8 cellular contexts compared by ENCODE assay signal in genomic region chr12:47816646-47817271, GRCh38. TPM values are rescaled to one million over a fixed set of nuclear protein-coding genes. Genes with fewer than 3 reads are reported as not detected.
DNase-seq lines count a peak whose midpoint lies in the region; ATAC-seq, FAIRE-seq and TF ChIP-seq lines count a peak whose summit lies in the region.

No MANE protein-coding gene starts in this region.

- TF ChIP-seq EP300 in A549 (IDR thresholded peaks at IDR 0.05) = no peak

- H3K27ac ChIP-seq in A549 (peak overlapping the region; percentile 96 to 100; a peak in 4 of 6 replicates), MM.1S (ENCODE audit: low read length) (peak overlapping the region; percentile 70; the same call in 1 of the 2 replicates)

- no peak overlapping the region for H2AFZ ChIP-seq in MM.1S (ENCODE audit: low read length)

- peak overlapping the region; percentile 88; the same call in 1 of the 2 replicates for H3K9ac ChIP-seq in MM.1S (ENCODE audit: low read length)

- H3K9me2 ChIP-seq in MM.1S (replicated peaks; ENCODE audit: insufficient read depth, low read length) = no peaks in the 10 kb centered on the region

- CTCF ChIA-PET in A549 (lab: Yijun Ruan, JAX) = interaction anchor here (1.2 to 59.0 kb wide), 15 partner anchors 9 to 110 kb away, joined by 3 to 1532 read pairs (median 10); partner anchors contain the start of gene RPAP3

- no peaks in the 10 kb centered on the region for H4K20me1 ChIP-seq in MM.1S (ENCODE audit: insufficient read depth, low read length)

- no peak for ATAC-seq in A549
- no peak for ATAC-seq in naive thymus-derived CD8-positive, alpha-beta T cell
- ATAC-seq in HG03039 (IDR thresholded peaks at IDR 0.05; ENCODE audit: unreplicated experiment) = no peak
- no peak for ATAC-seq in GM19397 (IDR thresholded peaks at IDR 0.05; ENCODE audit: unreplicated experiment)

- no peaks in the 10 kb centered on the region for H3K27me3 Mint-ChIP-seq in naive thymus-derived CD8-positive, alpha-beta T cell

- H3K4me3 Mint-ChIP-seq in naive thymus-derived CD8-positive, alpha-beta T cell = peak overlapping the region; percentile 87 to 99 (median 95)

- H3K79me2 ChIP-seq in MM.1S (ENCODE audit: low read length) = peaks cover 76% of the 10 kb centered on the region

- H3K4me1 ChIP-seq in A549 = peaks cover 71% of the 10 kb centered on the region
- peaks cover 60% of the 10 kb centered on the region for H3K4me1 ChIP-seq in MM.1S (ENCODE audit: low read length)

- TF ChIP-seq POLR2A in A549 (IDR thresholded peaks at IDR 0.05; ENCODE audit: low read length) = no peak

- peak overlapping the region; percentile 87 to 99 (median 95) for H3K27ac Mint-ChIP-seq in naive thymus-derived CD8-positive, alpha-beta T cell

- POLR2A ChIA-PET in A549 (lab: Yijun Ruan, JAX) = interaction anchor here (0.7 to 1.4 kb wide), 2 partner anchors 12 to 111 kb away, joined by 3 to 4 read pairs; partner anchors contain the start of gene RPAP3
- POLR2A ChIA-PET in naive thymus-derived CD8-positive, alpha-beta T cell (lab: Charles Lee) = interaction anchor here (0.6 to 22.6 kb wide), 12 partner anchors 6 to 1112 kb away, joined by 3 to 514 read pairs (median 4); no protein-coding TSS in a partner anchor

- H3K4me1 Mint-ChIP-seq in naive thymus-derived CD8-positive, alpha-beta T cell = peaks cover 50 to 90% (median 81%) of the 10 kb centered on the region in 4 donors

- FAIRE-seq in A549 (lab: Jason Lieb, UNC) = no peak

- TF ChIP-seq CTCF in A549 (IDR thresholded peaks at IDR 0.05) = no peak
- TF ChIP-seq CTCF in MM.1S (IDR thresholded peaks at IDR 0.05; ENCODE audit: low read length) = no peak

- H3K4me3 ChIP-seq in A549 (no peak overlapping the region), MM.1S (ENCODE audit: low read length) (peak overlapping the region; percentile 89)

- DNase-seq in A549 (ENCODE audit: low read depth in 1 of 2, low spot score in 1 of 2) (no peak), MM.1S (no peak), dermis blood vessel endothelial cell (peak; percentile 92), NOMO-1 treated with dmso at 0.1 percent for 144 hours (lab: John Stamatoyannopoulos, UW; ENCODE audit: unreplicated experiment) (no peak), NCI-H1417 (lab: John Stamatoyannopoulos, UW) (no peak)
- no peak for DNase-seq in naive thymus-derived CD8-positive, alpha-beta T cell

- H3K9me3 ChIP-seq in A549 (no peaks in the 10 kb centered on the region), MM.1S (replicated peaks; ENCODE audit: insufficient read depth, low read length) (no peaks in the 10 kb centered on the region)

- H3K4me2 ChIP-seq in A549 (peak overlapping the region; percentile 95), MM.1S (ENCODE audit: low read depth, low read length) (peak overlapping the region; percentile 97)

- H3K36me3 Mint-ChIP-seq in naive thymus-derived CD8-positive, alpha-beta T cell = peaks cover 0 to 6% (median 1%) of the 10 kb centered on the region in 3 donors

- WGBS in A549 (ENCODE audit: missing lambda C conversion rate) = 63% methylated on average over 6 of the region's 9 CpGs

- H3K36me3 ChIP-seq in MM.1S (replicated peaks; ENCODE audit: insufficient read depth, low read length) = no peaks in the 10 kb centered on the region

- no peaks in the 10 kb centered on the region for H3K27me3 ChIP-seq in MM.1S (replicated peaks; ENCODE audit: insufficient read depth, low read length)

- no peak for TF ChIP-seq RAD21 in A549 (conservative IDR thresholded peaks at IDR 0.05 in 1 of 2, IDR thresholded peaks at IDR 0.05 in 1 of 2)

- H3K9me3 Mint-ChIP-seq in naive thymus-derived CD8-positive, alpha-beta T cell = no peaks in the 10 kb centered on the region

- peaks cover 40% of the 10 kb centered on the region for H3F3A ChIP-seq in MM.1S (ENCODE audit: insufficient read depth, low read length)

TF ChIP-seq in A549, 52 proteins besides CTCF, POLR2A, EP300 and RAD21:
- TF ChIP-seq HOXA7 (CRISPR knock-in tag; IDR thresholded peaks at IDR 0.05) (no peak), ZC3H11A (IDR thresholded peaks at IDR 0.05) (no peak), ELK1 (IDR thresholded peaks at IDR 0.05; ENCODE audit: low read depth, low read length) (no peak), PHF8 (IDR thresholded peaks at IDR 0.05; ENCODE audit: borderline replicate concordance, low read depth) (no peak), HDAC2 (IDR thresholded peaks at IDR 0.05) (no peak), HOXB13 (CRISPR knock-in tag; IDR thresholded peaks at IDR 0.05; ENCODE audit: low read depth) (no peak), ESRRA (IDR thresholded peaks at IDR 0.05; ENCODE audit: borderline replicate concordance, low read length) (no peak)
- TF ChIP-seq, protein P1, sequence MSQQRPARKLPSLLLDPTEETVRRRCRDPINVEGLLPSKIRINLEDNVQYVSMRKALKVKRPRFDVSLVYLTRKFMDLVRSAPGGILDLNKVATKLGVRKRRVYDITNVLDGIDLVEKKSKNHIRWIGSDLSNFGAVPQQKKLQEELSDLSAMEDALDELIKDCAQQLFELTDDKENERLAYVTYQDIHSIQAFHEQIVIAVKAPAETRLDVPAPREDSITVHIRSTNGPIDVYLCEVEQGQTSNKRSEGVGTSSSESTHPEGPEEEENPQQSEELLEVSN (IDR thresholded peaks at IDR 0.05; ENCODE audit: borderline replicate concordance, low read depth) = no peak

RNA-seq across cellular contexts. Expression of gene HDAC7, which starts 2.9 kb away (rescaled TPM):
- 17.2 and 20.8 TPM in 2 replicates for polyA plus RNA-seq in A549 (2011; rRNA removed)
- 42.9 and 56.8 TPM in 2 replicates for polyA plus RNA-seq in A549 (2012; cell fraction: cytosol; rRNA removed)
- polyA plus RNA-seq in A549 (2012; cell fraction: nucleus; rRNA removed) = 170 and 171 TPM in 2 replicates
- 34.1 to 38.9 TPM (median 36.0 TPM) in 3 replicates for polyA plus RNA-seq in A549 (2017; fragmentation: RNase III; extraction: RNeasy Plus Mini Kit Qiagen cat#74134 plus additional on column Dnase treatment)
- polyA minus RNA-seq in A549 (2011; rRNA and poly(A)+ RNA removed) = 20.2 and 26.1 TPM in 2 replicates
- total RNA-seq in dermis blood vessel endothelial cell = 55.0 and 75.4 TPM in 2 replicates
- total RNA-seq in naive thymus-derived CD8-positive, alpha-beta T cell = 100 to 1,000 TPM; 160 to 165 TPM
- 10 to 100 TPM; 10.2 to 30.5 (median 14.3) TPM for polyA plus RNA-seq in naive thymus-derived CD8-positive, alpha-beta T cell

RNA-seq across cellular contexts. Expression of gene SLC48A1, which starts 43.7 kb away (rescaled TPM):
- 25.1 and 27.3 TPM in 2 replicates for polyA plus RNA-seq in A549 (2011; rRNA removed)
- 27.5 and 39.0 TPM in 2 replicates for polyA plus RNA-seq in A549 (2012; cell fraction: cytosol; rRNA removed)
- polyA plus RNA-seq in A549 (2012; cell fraction: nucleus; rRNA removed) = 43.0 and 43.8 TPM in 2 replicates
- 32.6 to 35.2 TPM (median 33.3 TPM) in 3 replicates for polyA plus RNA-seq in A549 (2017; fragmentation: RNase III; extraction: RNeasy Plus Mini Kit Qiagen cat#74134 plus additional on column Dnase treatment)
- 37.7 and 42.9 TPM in 2 replicates for polyA minus RNA-seq in A549 (2011; rRNA and poly(A)+ RNA removed)
- 19.2 and 22.1 TPM in 2 replicates for total RNA-seq in dermis blood vessel endothelial cell
- total RNA-seq in naive thymus-derived CD8-positive, alpha-beta T cell = 10 to 100 TPM; 11.5 to 12.8 TPM
- 10 to 100 TPM in 1 of 3 donors, 1 to 10 TPM in 2; 9.4 to 11.6 (median 9.7) TPM for polyA plus RNA-seq in naive thymus-derived CD8-positive, alpha-beta T cell

RNA-seq across cellular contexts. Expression of gene RAPGEF3, which starts 58.1 kb away (rescaled TPM):
- polyA plus RNA-seq in A549 (2011; rRNA removed) (0.70 and 0.75 TPM in 2 replicates), A549 (2017; fragmentation: RNase III; extraction: RNeasy Plus Mini Kit Qiagen cat#74134 plus additional on column Dnase treatment) (0.69 to 0.89 TPM (median 0.88 TPM) in 3 replicates)
- 0.69 and 0.70 TPM in 2 replicates for polyA plus RNA-seq in A549 (2012; cell fraction: cytosol; rRNA removed)
- polyA plus RNA-seq in A549 (2012; cell fraction: nucleus; rRNA removed) = 2.3 and 2.9 TPM in 2 replicates
- polyA minus RNA-seq in A549 (2011; rRNA and poly(A)+ RNA removed) = 1.8 and 2.2 TPM in 2 replicates
- 52.0 and 106 TPM in 2 replicates for total RNA-seq in dermis blood vessel endothelial cell
- under 1 TPM; 0.63 to 0.65 TPM for total RNA-seq in naive thymus-derived CD8-positive, alpha-beta T cell
- polyA plus RNA-seq in naive thymus-derived CD8-positive, alpha-beta T cell = under 1 TPM; 0.08 to 0.27 (median 0.12) TPM

Comparison
In these comparisons a context has a peak if more than half of its experiments do, and no peak if none do; other contexts are left out.
1. RNA of gene RAPGEF3, which starts 58.1 kb away (total RNA-seq): 52.0 to 106 TPM in dermis blood vessel endothelial cell; 0.63 to 0.65 TPM in naive thymus-derived CD8-positive, alpha-beta T cell; every median in the first group is over 10 times any median in the second.